Comparison of ENCODE assay signal across 25 cellular contexts in genomic region chr1:2184531-2184930, GRCh38.
"Had no signal": no experiment of that assay in that cellular context is flagged by ENCODE, and none has a peak within 500 bp of the region (broad histone marks: within the 10 kb centered on the region; RNA-seq: fewer than 3 reads in every experiment).

No MANE protein-coding gene starts in this region.

- H3K4me1 ChIP-seq: colonic mucosa, gastrocnemius medialis had no signal

- FAIRE-seq: islet of Langerhans, keratinocyte had no signal

- H3K27ac ChIP-seq: colonic mucosa, epithelial cell of prostate, esophagus squamous epithelium, gastrocnemius medialis, heart right ventricle, left lung, lower lobe of right lung had no signal

- H3K9me3 ChIP-seq: colonic mucosa, esophagus squamous epithelium, gastrocnemius medialis, heart right ventricle, left lung, lower lobe of right lung, mucosa of descending colon had no signal

- H3K4me3 ChIP-seq: colonic mucosa, dorsolateral prefrontal cortex, esophagus squamous epithelium, gastrocnemius medialis, heart right ventricle, left lung, lower lobe of right lung, mucosa of descending colon had no signal

- H3K27ac Mint-ChIP-seq: mesothelial cell of epicardium had no signal

- H3K27me3 ChIP-seq: colonic mucosa, dorsolateral prefrontal cortex, esophagus squamous epithelium, gastrocnemius medialis, heart right ventricle, left lung had no signal

- H3K36me3 ChIP-seq: colonic mucosa had no signal

- DNase-seq: colonic mucosa; dermis blood vessel endothelial cell; effector CD4-positive, alpha-beta T cell; effector memory CD4-positive, alpha-beta T cell; erythroblast; esophagus squamous epithelium; foreskin fibroblast; foreskin melanocyte; gastrocnemius medialis; glutamatergic neuron; head of caudate nucleus; heart right ventricle; hippocampal formation; left cardiac atrium; left ventricle myocardium superior; lower lobe of right lung; mesenchymal stem cell; mucosa of descending colon had no signal

- H3K9me3 Mint-ChIP-seq: mesothelial cell of epicardium had no signal

- ATAC-seq: esophagus mucosa, gastrocnemius medialis, heart right ventricle, left cardiac atrium, left lung, left ventricle myocardium superior, lower lobe of right lung, mucosa of descending colon had no signal

- H3K4me3 Mint-ChIP-seq: mesothelial cell of epicardium had no signal
